Comparison of ENCODE assay signal across 11 cellular contexts in genomic region chr12:29563636-29564035, GRCh38.
DNase-seq lines count a peak whose midpoint lies in the region; ATAC-seq and TF ChIP-seq lines count a peak whose summit lies in the region.
"Had no signal": no experiment of that assay in that cellular context is flagged by ENCODE, and none has a peak within 500 bp of the region (broad histone marks: within the 10 kb centered on the region; RNA-seq: fewer than 3 reads in every experiment).

No MANE protein-coding gene starts in this region.

- no peak overlapping the region for H2BK15ac ChIP-seq in mesendoderm (replicated peaks; ENCODE audit: low read depth)

- H3K56ac ChIP-seq in mesendoderm (ENCODE audit: low read length): no peak overlapping the region

- H3K18ac ChIP-seq in mesendoderm (ENCODE audit: low read length): no peak overlapping the region

- no peak overlapping the region for H4K8ac ChIP-seq in mesendoderm (ENCODE audit: low read depth, low read length)

- no peak overlapping the region for H2AK5ac ChIP-seq in mesendoderm (ENCODE audit: low read length)

- H3K9me3 ChIP-seq in adrenal gland (replicated peaks in 1 of 3) (no peaks in the 10 kb centered on the region), psoas muscle (no peaks in the 10 kb centered on the region)

- no peaks in the 10 kb centered on the region for H3K79me1 ChIP-seq in mesendoderm (ENCODE audit: low read length)

- no peak overlapping the region for H2BK5ac ChIP-seq in mesendoderm (ENCODE audit: low read length)

- H3K27me3 ChIP-seq in adrenal gland (no peaks in the 10 kb centered on the region), psoas muscle (ENCODE audit: insufficient read depth in 3 of 3, low read length in 2 of 3) (no peaks in the 10 kb centered on the region), mesendoderm (ENCODE audit: insufficient read depth, low read length, poor library complexity) (no peaks in the 10 kb centered on the region)

- no peaks in the 10 kb centered on the region for H3K36me3 ChIP-seq in adrenal gland (replicated peaks in 1 of 2)
- peaks cover 0 to 11% of the 10 kb centered on the region in 2 donors for H3K36me3 ChIP-seq in psoas muscle (ENCODE audit: insufficient read depth in 1 of 2, low read depth in 1 of 2)
- no peaks in the 10 kb centered on the region for H3K36me3 ChIP-seq in mesendoderm (ENCODE audit: control insufficient read depth, insufficient read depth, low read length)

- no peak for TF ChIP-seq POLR2A in adrenal gland (IDR thresholded peaks at IDR 0.05)

- DNase-seq in adrenal gland (peak in 4 of 7 donors; percentile 10 to 56 (median 22)), psoas muscle (no peak), SKM-1 treated with dmso at 0.1 percent for 144 hours (lab: John Stamatoyannopoulos, UW; ENCODE audit: unreplicated experiment) (no peak), mesendoderm (no peak)
- DNase-seq: NCI-H146, PC-9 had no signal

- no peak overlapping the region for H4K5ac ChIP-seq in mesendoderm (ENCODE audit: low read length)

- H3K9ac ChIP-seq in mesendoderm (ENCODE audit: low read length): no peak overlapping the region

- intact Hi-C loops in adrenal gland (cut with DNase I) (no loop called here), psoas muscle (cut with DNase I) (no loop called here)

- no peak overlapping the region for H3K4me2 ChIP-seq in mesendoderm (ENCODE audit: low read length)
- H3K4me2 ChIP-seq: PC-9 had no signal

- TF ChIP-seq CTCF in adrenal gland (IDR thresholded peaks at IDR 0.05) (no peak), psoas muscle (IDR thresholded peaks at IDR 0.05) (no peak)

- H3K27ac ChIP-seq in adrenal gland: peak overlapping the region in 4 of 5 donors; percentile 38 to 89 (median 72)
- H3K27ac ChIP-seq in psoas muscle: peak overlapping the region; percentile 52
- H3K27ac ChIP-seq in mesendoderm (ENCODE audit: low read depth, low read length): no peak overlapping the region
- H3K27ac ChIP-seq: PC-9 had no signal

- 19 to 24% (median 20%) methylated on average over 10 of the region's 10 CpGs for WGBS in adrenal gland, 4 donors
- WGBS in psoas muscle, 3 donors: 55 to 66% (median 60%) methylated on average over 10 of the region's 10 CpGs
- no CpG with 5 or more reads among the region's 10 CpGs for WGBS in mesendoderm (ENCODE audit: extremely low coverage, insufficient coverage, low lambda C conversion rate)

- peak; percentile 43 for ATAC-seq in GM19467 (IDR thresholded peaks at IDR 0.05; ENCODE audit: unreplicated experiment)
- ATAC-seq in psoas muscle: no peak
- ATAC-seq in HG03095 (IDR thresholded peaks at IDR 0.05; ENCODE audit: unreplicated experiment): no peak
- ATAC-seq in HG02981 (IDR thresholded peaks at IDR 0.05; ENCODE audit: unreplicated experiment): no peak

- no peak overlapping the region for H3K4ac ChIP-seq in mesendoderm (ENCODE audit: low read depth, low read length)

- H2BK120ac ChIP-seq in mesendoderm (ENCODE audit: low read depth, low read length): no peak overlapping the region

- H3K23ac ChIP-seq in mesendoderm (ENCODE audit: low read length): no peak overlapping the region

- H3K4me1 ChIP-seq in adrenal gland (replicated peaks in 1 of 2) (peaks cover 19 to 52% of the 10 kb centered on the region in 2 donors), psoas muscle (peaks cover 34% of the 10 kb centered on the region), mesendoderm (ENCODE audit: control insufficient read depth, low read depth, low read length) (no peaks in the 10 kb centered on the region)

- H3K79me2 ChIP-seq in mesendoderm (ENCODE audit: control insufficient read depth, insufficient read depth, low read length): no peaks in the 10 kb centered on the region

- peak overlapping the region; percentile 45; the same call in 1 of the 2 replicates for H3K4me3 ChIP-seq in GM08714 (ENCODE audit: low read length)
- peak overlapping the region in 1 of 4 donors; percentile 17 for H3K4me3 ChIP-seq in adrenal gland
- H3K4me3 ChIP-seq in psoas muscle: no peak overlapping the region
- H3K4me3 ChIP-seq in mesendoderm (ENCODE audit: low read length): no peak overlapping the region
- H3K4me3 ChIP-seq: PC-9, skin epidermis had no signal

Comparison
In these comparisons a context has a peak if more than half of its experiments do, and no peak if none do; other contexts are left out.
1. DNase-seq: peak in adrenal gland (4 of 7); none in psoas muscle (0 of 2), SKM-1 treated with dmso at 0.1 percent for 144 hours (single experiment) and mesendoderm (single experiment).